8 cellular contexts compared by ENCODE assay signal in genomic region chr3:52238761-52239701, GRCh38. TPM values are rescaled to one million over a fixed set of nuclear protein-coding genes. Genes with fewer than 3 reads are reported as not detected.
DNase-seq lines count a peak whose midpoint lies in the region; ATAC-seq and TF ChIP-seq lines count a peak whose summit lies in the region.

Gene TWF2 (minus strand): TSS chr3:52239158. CDS start chr3:52239016, 142 bp downstream.

- H3K9me3 Mint-ChIP-seq in activated CD4-positive, alpha-beta T cell treated with anti-CD3 and anti-CD28 coated beads, Interleukin-2, amount 10 ng/mL, durations not matched to agents 24 days and 14 days = no peaks in the 10 kb centered on the region

- H3K36me3 Mint-ChIP-seq in activated CD4-positive, alpha-beta T cell treated with anti-CD3 and anti-CD28 coated beads, Interleukin-2, amount 10 ng/mL, durations not matched to agents 24 days and 14 days (ENCODE audit: low read depth) = peaks cover 17% of the 10 kb centered on the region

- DNase-seq in SIG-M5 treated with dmso at 0.1 percent for 504 hours (lab: John Stamatoyannopoulos, UW; ENCODE audit: unreplicated experiment) (peak; percentile 66), SIG-M5 (lab: John Stamatoyannopoulos, UW) (no peak), NCI-H345 (lab: John Stamatoyannopoulos, UW) (peak; percentile 68), coronary artery (ENCODE audit: low spot score) (peak; percentile 80), left lobe of liver (ENCODE audit: low spot score) (peak; percentile 80)
- DNase-seq in activated CD4-positive, alpha-beta T cell treated with anti-CD3 and anti-CD28 coated beads, Interleukin-2, amount 10 ng/mL, durations not matched to agents 24 days and 14 days = peak; percentile 97
- DNase-seq in stimulated activated CD4-positive, alpha-beta T cell treated with anti-CD3 and anti-CD28 coated beads, Interleukin-2, amount 100 ng/mL, for 24 hours = peak; percentile 87 to 88

- H3K4me3 Mint-ChIP-seq in activated CD4-positive, alpha-beta T cell treated with anti-CD3 and anti-CD28 coated beads, Interleukin-2, amount 10 ng/mL, durations not matched to agents 24 days and 14 days = peak within 1 kb of the TSS; percentile 93

- no peaks in the 10 kb centered on the region for H3K27me3 Mint-ChIP-seq in activated CD4-positive, alpha-beta T cell treated with anti-CD3 and anti-CD28 coated beads, Interleukin-2, amount 10 ng/mL, durations not matched to agents 24 days and 14 days

- peak within 1 kb of the TSS; percentile 92 for H3K4me3 ChIP-seq in coronary artery

- intact Hi-C loops in activated CD4-positive, alpha-beta T cell treated with anti-CD3 and anti-CD28 coated beads, Interleukin-2, amount 10 ng/mL, durations not matched to agents 24 days and 14 days (cut with micrococcal nuclease) = loop anchor here (1.0 kb wide), 3 partner anchors 19 to 49 kb away; partner anchors contain the start of gene WDR82

- peak within 1 kb of the TSS; percentile 88 to 97 for H3K27ac ChIP-seq in coronary artery

- no peak for TF ChIP-seq CTCF in coronary artery (IDR thresholded peaks at IDR 0.05)

- H3K27ac Mint-ChIP-seq in activated CD4-positive, alpha-beta T cell treated with anti-CD3 and anti-CD28 coated beads, Interleukin-2, amount 10 ng/mL, durations not matched to agents 24 days and 14 days = peak within 1 kb of the TSS; percentile 99

- peaks cover 62% of the 10 kb centered on the region for H3K4me1 Mint-ChIP-seq in activated CD4-positive, alpha-beta T cell treated with anti-CD3 and anti-CD28 coated beads, Interleukin-2, amount 10 ng/mL, durations not matched to agents 24 days and 14 days

- ATAC-seq in HG02943 (IDR thresholded peaks at IDR 0.05; ENCODE audit: low read depth, unreplicated experiment) (peak; percentile 67), left lobe of liver (peak; percentile 79)

RNA-seq across cellular contexts. Expression of gene TWF2, which starts in this region (rescaled TPM):
- 80.3 and 87.0 TPM in 2 replicates for total RNA-seq in activated CD4-positive, alpha-beta T cell treated with anti-CD3 and anti-CD28 coated beads, Interleukin-2, amount 10 ng/mL, durations not matched to agents 24 days and 14 days
- total RNA-seq in left lobe of liver = 16.8 TPM
